Comparison of ENCODE assay signal across 21 cellular contexts in genomic region chr19:30353394-30353793, GRCh38. TPM values are rescaled to one million over a fixed set of nuclear protein-coding genes. Genes with fewer than 3 reads are reported as not detected.
"Had no signal": no experiment of that assay in that cellular context is flagged by ENCODE, and none has a peak within 500 bp of the region (broad histone marks: within the 10 kb centered on the region; RNA-seq: fewer than 3 reads in every experiment).

No MANE protein-coding gene starts in this region.

- ATAC-seq: left colon; mucosa of descending colon; naive thymus-derived CD4-positive, alpha-beta T cell; natural killer cell treated with Interleukin-12 subunit alpha and Interleukin-12 subunit beta and Interleukin-15 and Interleukin-18, amount 100 ng/mL, for 72 hours; right lobe of liver; stimulated activated memory B cell treated with anti-CD40 and anti-IgM and Interleukin-4, amounts not matched to agents 10 μg/mL and 1 μg/mL and 100 μg/mL, for 72 hours; stimulated activated naive CD8-positive, alpha-beta T cell treated with anti-CD3 and anti-CD28 coated beads, Interleukin-15, amount 100 ng/mL, for 72 hours had no signal

- DNase-seq: hippocampal formation; left colon; left ventricle myocardium inferior; mesendoderm; midbrain; mucosa of descending colon; naive thymus-derived CD4-positive, alpha-beta T cell; stimulated activated CD4-positive, alpha-beta T cell treated with anti-CD3 and anti-CD28 coated beads, Interleukin-1b, Interleukin-23, amount 100 ng/mL, for 48 hours; stimulated activated CD4-positive, alpha-beta T cell treated with anti-CD3 and anti-CD28 coated beads, Interleukin-2, amount 100 ng/mL, for 48 hours; stimulated activated CD4-positive, alpha-beta T cell treated with anti-CD3 and anti-CD28 coated beads, Interleukin-4, amount 100 ng/mL, for 4 hours; stimulated activated CD8-positive, alpha-beta memory T cell treated with anti-CD3 and anti-CD28 coated beads, Interleukin-4, amount 100 ng/mL, for 48 hours; stimulated activated naive CD4-positive, alpha-beta T cell treated with Interleukin-2 at 50 U/mL for 16 hours; stimulated activated naive CD8-positive, alpha-beta T cell treated with anti-CD3 and anti-CD28 coated beads, Interleukin-15, amount 100 ng/mL, for 72 hours; substantia nigra; uterus had no signal

RNA-seq across cellular contexts. Expression of gene ZNF536, which starts 18.8 kb away (rescaled TPM):
- total RNA-seq: myocyte; naive thymus-derived CD4-positive, alpha-beta T cell; natural killer cell treated with Interleukin-12 subunit alpha and Interleukin-12 subunit beta and Interleukin-15 and Interleukin-18, amount 100 ng/mL, for 72 hours; pulmonary artery endothelial cell; smooth muscle cell had no signal
